In the genomic region with DNA sequence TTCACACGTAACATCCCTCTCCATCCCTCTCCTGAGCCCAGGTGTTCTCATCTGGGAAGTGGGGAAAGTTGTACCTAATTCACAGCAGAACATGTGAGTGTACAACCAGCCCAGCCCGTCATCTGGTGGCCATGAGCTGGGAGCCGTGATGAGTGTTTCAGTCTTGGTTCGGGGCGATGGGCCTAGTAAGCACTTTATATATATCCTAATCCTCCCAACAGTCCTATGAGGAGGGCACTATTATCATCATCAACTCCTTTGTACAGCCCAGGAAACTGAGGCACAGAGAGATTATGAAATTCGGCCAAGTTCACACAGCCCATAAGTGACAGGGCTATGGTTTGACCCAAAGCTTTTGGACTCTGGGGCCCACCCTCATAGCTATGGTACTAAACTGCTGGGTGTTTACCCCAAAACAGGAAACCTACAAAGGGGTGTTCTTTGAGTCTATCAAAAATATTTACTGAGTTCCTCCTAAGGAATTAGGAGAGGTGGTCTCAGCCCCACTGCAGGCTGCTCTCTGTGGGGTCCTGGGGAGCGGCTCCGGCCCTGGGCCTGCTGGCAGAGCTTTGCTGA, we compare ENCODE assay signal across 1 cellular context.
A peak's percentile ranks its signal among the peaks of the same experiment; 100 is the strongest.
TF ChIP-seq lines count a peak whose summit lies in the region.

No MANE protein-coding gene starts in this region.

TF ChIP-seq in HepG2, 621 proteins besides CTCF, POLR2A, EP300 and RAD21 (continued from another document):
- TF ChIP-seq HIC2 (CRISPR knock-in tag; IDR thresholded peaks at IDR 0.05; ENCODE audit: low read depth) (no peak), ZNF724P (CRISPR knock-in tag; IDR thresholded peaks at IDR 0.05; ENCODE audit: borderline replicate concordance) (0 out of 2 replicates have a peak, but pooled peaks have one; percentile 30), ZNF563 (CRISPR knock-in tag; IDR thresholded peaks at IDR 0.05) (peak; percentile 71; the same call in 1 of the 2 replicates), ZNF468 (CRISPR knock-in tag; IDR thresholded peaks at IDR 0.05) (0 out of 2 replicates have a peak, but pooled peaks have one; percentile 3), ZNF501 (CRISPR knock-in tag; IDR thresholded peaks at IDR 0.05) (0 out of 2 replicates have a peak, but pooled peaks have one; percentile 16), ZSCAN12 (CRISPR knock-in tag; IDR thresholded peaks at IDR 0.05) (no peak), MAFG (CRISPR knock-in tag; IDR thresholded peaks at IDR 0.05) (no peak), NFIC (IDR thresholded peaks at IDR 0.05; ENCODE audit: low read length) (no peak), ZNF446 (CRISPR knock-in tag; IDR thresholded peaks at IDR 0.05) (0 out of 2 replicates have a peak, but pooled peaks have one; percentile 30), PRMT3 (CRISPR knock-in tag; IDR thresholded peaks at IDR 0.05; ENCODE audit: borderline replicate concordance, low read depth) (0 out of 2 replicates have a peak, but pooled peaks have one; percentile 3), TEF (CRISPR knock-in tag; IDR thresholded peaks at IDR 0.05) (no peak), ZNF572 (CRISPR knock-in tag; IDR thresholded peaks at IDR 0.05) (0 out of 2 replicates have a peak, but pooled peaks have one; percentile 42), HES4 (CRISPR knock-in tag; IDR thresholded peaks at IDR 0.05; ENCODE audit: borderline replicate concordance) (0 out of 2 replicates have a peak, but pooled peaks have one; percentile 30), ZNF264 (CRISPR knock-in tag; IDR thresholded peaks at IDR 0.05) (no peak), ZNF317 (CRISPR knock-in tag; IDR thresholded peaks at IDR 0.05) (0 out of 2 replicates have a peak, but pooled peaks have one; percentile 1), ZEB1 (IDR thresholded peaks at IDR 0.05; ENCODE audit: insufficient replicate concordance, low read depth) (peak; percentile 14), MED1 (CRISPR knock-in tag; IDR thresholded peaks at IDR 0.05) (no peak), ZNF10 (CRISPR knock-in tag; IDR thresholded peaks at IDR 0.05; ENCODE audit: borderline replicate concordance, low read depth) (no peak), REXO4 (CRISPR knock-in tag; IDR thresholded peaks at IDR 0.05; ENCODE audit: borderline replicate concordance) (0 out of 2 replicates have a peak, but pooled peaks have one; percentile 11), ZBTB38 (CRISPR knock-in tag; IDR thresholded peaks at IDR 0.05) (no peak), ZNF605 (CRISPR knock-in tag; IDR thresholded peaks at IDR 0.05) (no peak)
- TF ChIP-seq, protein P1, sequence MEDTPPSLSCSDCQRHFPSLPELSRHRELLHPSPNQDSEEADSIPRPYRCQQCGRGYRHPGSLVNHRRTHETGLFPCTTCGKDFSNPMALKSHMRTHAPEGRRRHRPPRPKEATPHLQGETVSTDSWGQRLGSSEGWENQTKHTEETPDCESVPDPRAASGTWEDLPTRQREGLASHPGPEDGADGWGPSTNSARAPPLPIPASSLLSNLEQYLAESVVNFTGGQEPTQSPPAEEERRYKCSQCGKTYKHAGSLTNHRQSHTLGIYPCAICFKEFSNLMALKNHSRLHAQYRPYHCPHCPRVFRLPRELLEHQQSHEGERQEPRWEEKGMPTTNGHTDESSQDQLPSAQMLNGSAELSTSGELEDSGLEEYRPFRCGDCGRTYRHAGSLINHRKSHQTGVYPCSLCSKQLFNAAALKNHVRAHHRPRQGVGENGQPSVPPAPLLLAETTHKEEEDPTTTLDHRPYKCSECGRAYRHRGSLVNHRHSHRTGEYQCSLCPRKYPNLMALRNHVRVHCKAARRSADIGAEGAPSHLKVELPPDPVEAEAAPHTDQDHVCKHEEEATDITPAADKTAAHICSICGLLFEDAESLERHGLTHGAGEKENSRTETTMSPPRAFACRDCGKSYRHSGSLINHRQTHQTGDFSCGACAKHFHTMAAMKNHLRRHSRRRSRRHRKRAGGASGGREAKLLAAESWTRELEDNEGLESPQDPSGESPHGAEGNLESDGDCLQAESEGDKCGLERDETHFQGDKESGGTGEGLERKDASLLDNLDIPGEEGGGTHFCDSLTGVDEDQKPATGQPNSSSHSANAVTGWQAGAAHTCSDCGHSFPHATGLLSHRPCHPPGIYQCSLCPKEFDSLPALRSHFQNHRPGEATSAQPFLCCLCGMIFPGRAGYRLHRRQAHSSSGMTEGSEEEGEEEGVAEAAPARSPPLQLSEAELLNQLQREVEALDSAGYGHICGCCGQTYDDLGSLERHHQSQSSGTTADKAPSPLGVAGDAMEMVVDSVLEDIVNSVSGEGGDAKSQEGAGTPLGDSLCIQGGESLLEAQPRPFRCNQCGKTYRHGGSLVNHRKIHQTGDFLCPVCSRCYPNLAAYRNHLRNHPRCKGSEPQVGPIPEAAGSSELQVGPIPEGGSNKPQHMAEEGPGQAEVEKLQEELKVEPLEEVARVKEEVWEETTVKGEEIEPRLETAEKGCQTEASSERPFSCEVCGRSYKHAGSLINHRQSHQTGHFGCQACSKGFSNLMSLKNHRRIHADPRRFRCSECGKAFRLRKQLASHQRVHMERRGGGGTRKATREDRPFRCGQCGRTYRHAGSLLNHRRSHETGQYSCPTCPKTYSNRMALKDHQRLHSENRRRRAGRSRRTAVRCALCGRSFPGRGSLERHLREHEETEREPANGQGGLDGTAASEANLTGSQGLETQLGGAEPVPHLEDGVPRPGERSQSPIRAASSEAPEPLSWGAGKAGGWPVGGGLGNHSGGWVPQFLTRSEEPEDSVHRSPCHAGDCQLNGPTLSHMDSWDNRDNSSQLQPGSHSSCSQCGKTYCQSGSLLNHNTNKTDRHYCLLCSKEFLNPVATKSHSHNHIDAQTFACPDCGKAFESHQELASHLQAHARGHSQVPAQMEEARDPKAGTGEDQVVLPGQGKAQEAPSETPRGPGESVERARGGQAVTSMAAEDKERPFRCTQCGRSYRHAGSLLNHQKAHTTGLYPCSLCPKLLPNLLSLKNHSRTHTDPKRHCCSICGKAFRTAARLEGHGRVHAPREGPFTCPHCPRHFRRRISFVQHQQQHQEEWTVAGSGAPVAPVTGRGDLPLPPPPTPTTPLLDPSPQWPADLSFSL (CRISPR knock-in tag; IDR thresholded peaks at IDR 0.05), result peak; percentile 76
- TF ChIP-seq, protein P2, sequence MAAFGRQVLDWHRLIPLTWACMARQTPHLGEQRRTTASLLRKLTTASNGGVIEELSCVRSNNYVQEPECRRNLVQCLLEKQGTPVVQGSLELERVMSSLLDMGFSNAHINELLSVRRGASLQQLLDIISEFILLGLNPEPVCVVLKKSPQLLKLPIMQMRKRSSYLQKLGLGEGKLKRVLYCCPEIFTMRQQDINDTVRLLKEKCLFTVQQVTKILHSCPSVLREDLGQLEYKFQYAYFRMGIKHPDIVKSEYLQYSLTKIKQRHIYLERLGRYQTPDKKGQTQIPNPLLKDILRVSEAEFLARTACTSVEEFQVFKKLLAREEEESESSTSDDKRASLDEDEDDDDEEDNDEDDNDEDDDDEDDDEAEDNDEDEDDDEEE (CRISPR knock-in tag; IDR thresholded peaks at IDR 0.05), result peak; percentile 75; the same call in 1 of the 2 replicates
- TF ChIP-seq, protein P3, sequence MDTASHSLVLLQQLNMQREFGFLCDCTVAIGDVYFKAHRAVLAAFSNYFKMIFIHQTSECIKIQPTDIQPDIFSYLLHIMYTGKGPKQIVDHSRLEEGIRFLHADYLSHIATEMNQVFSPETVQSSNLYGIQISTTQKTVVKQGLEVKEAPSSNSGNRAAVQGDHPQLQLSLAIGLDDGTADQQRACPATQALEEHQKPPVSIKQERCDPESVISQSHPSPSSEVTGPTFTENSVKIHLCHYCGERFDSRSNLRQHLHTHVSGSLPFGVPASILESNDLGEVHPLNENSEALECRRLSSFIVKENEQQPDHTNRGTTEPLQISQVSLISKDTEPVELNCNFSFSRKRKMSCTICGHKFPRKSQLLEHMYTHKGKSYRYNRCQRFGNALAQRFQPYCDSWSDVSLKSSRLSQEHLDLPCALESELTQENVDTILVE (CRISPR knock-in tag; IDR thresholded peaks at IDR 0.05), result no peak
- TF ChIP-seq, protein P4, sequence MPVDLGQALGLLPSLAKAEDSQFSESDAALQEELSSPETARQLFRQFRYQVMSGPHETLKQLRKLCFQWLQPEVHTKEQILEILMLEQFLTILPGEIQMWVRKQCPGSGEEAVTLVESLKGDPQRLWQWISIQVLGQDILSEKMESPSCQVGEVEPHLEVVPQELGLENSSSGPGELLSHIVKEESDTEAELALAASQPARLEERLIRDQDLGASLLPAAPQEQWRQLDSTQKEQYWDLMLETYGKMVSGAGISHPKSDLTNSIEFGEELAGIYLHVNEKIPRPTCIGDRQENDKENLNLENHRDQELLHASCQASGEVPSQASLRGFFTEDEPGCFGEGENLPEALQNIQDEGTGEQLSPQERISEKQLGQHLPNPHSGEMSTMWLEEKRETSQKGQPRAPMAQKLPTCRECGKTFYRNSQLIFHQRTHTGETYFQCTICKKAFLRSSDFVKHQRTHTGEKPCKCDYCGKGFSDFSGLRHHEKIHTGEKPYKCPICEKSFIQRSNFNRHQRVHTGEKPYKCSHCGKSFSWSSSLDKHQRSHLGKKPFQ (CRISPR knock-in tag; IDR thresholded peaks at IDR 0.05; ENCODE audit: insufficient replicate concordance), result peak; percentile 52
